Comparison of ENCODE assay signal across 16 cellular contexts in the genomic region with DNA sequence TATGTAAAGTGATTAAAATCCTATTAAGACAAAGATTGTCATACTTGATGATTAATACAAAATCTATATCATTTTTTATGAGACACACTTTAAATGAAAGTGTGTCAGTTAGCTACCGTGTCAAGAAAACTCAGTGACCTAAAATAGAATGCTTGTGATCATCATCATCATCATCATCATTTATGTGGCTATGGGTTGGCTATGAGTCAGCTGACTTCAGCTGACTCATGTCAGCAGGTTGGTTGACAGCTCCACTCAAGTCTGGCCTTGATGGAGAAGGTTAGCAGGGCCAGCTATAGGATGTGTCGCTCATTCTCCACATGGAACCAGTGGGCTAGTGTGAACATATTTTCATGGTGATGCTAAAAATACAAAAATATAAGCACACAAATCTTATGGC. TPM values are rescaled to one million over a fixed set of nuclear protein-coding genes. Genes with fewer than 3 reads are reported as not detected.
DNase-seq lines count a peak whose midpoint lies in the region; ATAC-seq, FAIRE-seq and TF ChIP-seq lines count a peak whose summit lies in the region.
"Had no signal": no experiment of that assay in that cellular context is flagged by ENCODE, and none has a peak within 500 bp of the region (broad histone marks: within the 10 kb centered on the region; RNA-seq: fewer than 3 reads in every experiment).

No MANE protein-coding gene starts in this region.

- TF ChIP-seq CTCF in bronchial epithelial cell (IDR thresholded peaks at IDR 0.05; ENCODE audit: insufficient read depth, low read length, severe bottlenecking) = no peak

- no peak overlapping the region for H3K4me3 ChIP-seq in bronchial epithelial cell (ENCODE audit: low read depth, low read length)
- H3K4me3 ChIP-seq: BLaER1 treated with 17β-estradiol and CSF1 and Interleukin-3, amounts not matched to agents 10 nM and 100 nM; GM12878; GM23248; HAP-1 had no signal

- no peaks in the 10 kb centered on the region for H3K36me3 Mint-ChIP-seq in stimulated activated effector memory CD8-positive, alpha-beta T cell treated with anti-CD3 and anti-CD28 coated beads, Interleukin-12 subunit alpha, Interleukin-12 subunit beta, amount 100 ng/mL, for 72 hours

- DNase-seq in HT1080 (ENCODE audit: low read depth) = peak; percentile 12
- DNase-seq in RKO (ENCODE audit: low spot score) = peak; percentile 85
- DNase-seq in bronchial epithelial cell (ENCODE audit: low read depth) = peak; percentile 4
- no peak for DNase-seq in stimulated activated effector memory CD8-positive, alpha-beta T cell treated with anti-CD3 and anti-CD28 coated beads, Interleukin-12 subunit alpha, Interleukin-12 subunit beta, amount 100 ng/mL, for 72 hours (ENCODE audit: low spot score in 2 of 2)
- DNase-seq in EL = no peak
- DNase-seq in GM12892 (ENCODE audit: insufficient read length) = no peak
- DNase-seq: Calu3; CD8-positive, alpha-beta T cell; DMS79 treated with DMSO at 0.1 percent for 48 hours; GM23248 had no signal

- peaks cover 36% of the 10 kb centered on the region for H3K9me3 Mint-ChIP-seq in stimulated activated effector memory CD8-positive, alpha-beta T cell treated with anti-CD3 and anti-CD28 coated beads, Interleukin-12 subunit alpha, Interleukin-12 subunit beta, amount 100 ng/mL, for 72 hours

- H3K36me3 ChIP-seq in bronchial epithelial cell (ENCODE audit: control insufficient read depth, insufficient read depth, low read length) = no peaks in the 10 kb centered on the region
- H3K36me3 ChIP-seq: HAP-1 had no signal

- H3K4me1 Mint-ChIP-seq in stimulated activated effector memory CD8-positive, alpha-beta T cell treated with anti-CD3 and anti-CD28 coated beads, Interleukin-12 subunit alpha, Interleukin-12 subunit beta, amount 100 ng/mL, for 72 hours = no peaks in the 10 kb centered on the region
- H3K4me1 Mint-ChIP-seq: B cell had no signal

- ATAC-seq in stimulated activated effector memory CD8-positive, alpha-beta T cell treated with anti-CD3 and anti-CD28 coated beads, Interleukin-12 subunit alpha, Interleukin-12 subunit beta, amount 100 ng/mL, for 72 hours = peak; percentile 62
- ATAC-seq: CD8-positive, alpha-beta T cell; GM12878 had no signal

- no peak overlapping the region for H3K4me3 Mint-ChIP-seq in stimulated activated effector memory CD8-positive, alpha-beta T cell treated with anti-CD3 and anti-CD28 coated beads, Interleukin-12 subunit alpha, Interleukin-12 subunit beta, amount 100 ng/mL, for 72 hours
- H3K4me3 Mint-ChIP-seq: B cell; CD8-positive, alpha-beta T cell had no signal

- no peaks in the 10 kb centered on the region for H3K27me3 ChIP-seq in bronchial epithelial cell (ENCODE audit: control insufficient read depth, insufficient read depth, low read length)
- H3K27me3 ChIP-seq: BLaER1 treated with 17β-estradiol and CSF1 and Interleukin-3, amounts not matched to agents 10 nM and 100 nM had no signal

- no peak overlapping the region for H3K27ac Mint-ChIP-seq in stimulated activated effector memory CD8-positive, alpha-beta T cell treated with anti-CD3 and anti-CD28 coated beads, Interleukin-12 subunit alpha, Interleukin-12 subunit beta, amount 100 ng/mL, for 72 hours
- H3K27ac Mint-ChIP-seq: B cell; CD8-positive, alpha-beta T cell had no signal

- FAIRE-seq in bronchial epithelial cell (lab: Jason Lieb, UNC) (no peak), GM12892 (lab: Jason Lieb, UNC) (no peak)
- FAIRE-seq: GM12878, GM19239 had no signal

- no peak for TF ChIP-seq POLR2A in GM12892 (IDR thresholded peaks at IDR 0.05; ENCODE audit: low read depth, low read length)

RNA-seq across cellular contexts. Expression of a gene that starts 43.8 kb away (rescaled TPM):
- total RNA-seq in HT1080 (2014; rRNA removed; shearing (Covaris generic)) = 8.3 and 8.6 TPM in 2 replicates
- polyA plus RNA-seq in HT1080 (2015; cell fraction: cytosol; rRNA removed) = 4.5 and 6.7 TPM in 2 replicates
- polyA plus RNA-seq in HT1080 (2015; cell fraction: nucleus; rRNA removed) = 40.1 and 43.8 TPM in 2 replicates
- 3.1 and 4.7 TPM in 2 replicates for total RNA-seq in bronchial epithelial cell
- polyA plus RNA-seq in GM12892 (2012; ENCODE audit: missing spikeins) = 0.11 TPM
- total RNA-seq: G401 had no signal

Comparison
In these comparisons a context has a peak if more than half of its experiments do, and no peak if none do; other contexts are left out.
1. DNase-seq: peak in HT1080 (single experiment), RKO (single experiment) and bronchial epithelial cell (single experiment); none in stimulated activated effector memory CD8-positive, alpha-beta T cell treated with anti-CD3 and anti-CD28 coated beads, Interleukin-12 subunit alpha, Interleukin-12 subunit beta, amount 100 ng/mL, for 72 hours (0 of 2), EL (single experiment) and GM12892 (single experiment).